Comparison of ENCODE assay signal across 16 cellular contexts in genomic region chr19:18449552-18449951, GRCh38. TPM values are rescaled to one million over a fixed set of nuclear protein-coding genes. Genes with fewer than 3 reads are reported as not detected.
A peak's percentile ranks its signal among the peaks of the same experiment; 100 is the strongest.
DNase-seq lines count a peak whose midpoint lies in the region; ATAC-seq and TF ChIP-seq lines count a peak whose summit lies in the region.
"Had no signal": no experiment of that assay in that cellular context is flagged by ENCODE, and none has a peak within 500 bp of the region (broad histone marks: within the 10 kb centered on the region; RNA-seq: fewer than 3 reads in every experiment).

No MANE protein-coding gene starts in this region.

- H3K36me3 ChIP-seq in DND-41 (ENCODE audit: insufficient read depth, low read length) (peaks cover 70% of the 10 kb centered on the region), neuronal stem cell (replicated peaks in 1 of 2; ENCODE audit: control insufficient read depth in 2 of 2, insufficient read depth in 2 of 2, low read length in 2 of 2) (peaks cover 24 to 46% of the 10 kb centered on the region in 2 donors), tibial artery (peaks cover 50 to 92% (median 65%) of the 10 kb centered on the region in 3 donors), right atrium auricular region (peaks cover 64% of the 10 kb centered on the region)

- H3K79me2 ChIP-seq in DND-41 (ENCODE audit: insufficient read depth, low read length), result no peaks in the 10 kb centered on the region

- H3K9ac ChIP-seq in DND-41 (ENCODE audit: low read depth, low read length) (no peak overlapping the region), neuronal stem cell (ENCODE audit: low read depth, low read length, poor library complexity) (peak overlapping the region; percentile 21)

- intact Hi-C loops in tibial artery (cut with DNase I; ENCODE audit: low total_unique reads), result no loop called here

- H4K91ac ChIP-seq in neuronal stem cell (ENCODE audit: low read depth, low read length, poor library complexity), result no peak overlapping the region

- H3K4me2 ChIP-seq in DND-41 (ENCODE audit: insufficient read depth, low read length) (no peak overlapping the region), neuronal stem cell (ENCODE audit: insufficient read depth, low read length, poor library complexity, severe bottlenecking) (no peak overlapping the region)

- H3K9me3 ChIP-seq in DND-41 (ENCODE audit: insufficient read depth, low read length, severe bottlenecking) (no peaks in the 10 kb centered on the region), neuronal stem cell (replicated peaks in 1 of 2; ENCODE audit: control insufficient read depth in 2 of 2, insufficient read depth in 1 of 2, low read depth in 1 of 2, low read length in 2 of 2) (no peaks in the 10 kb centered on the region), tibial artery (no peaks in the 10 kb centered on the region), right atrium auricular region (no peaks in the 10 kb centered on the region)
- H3K9me3 ChIP-seq: Caco-2 had no signal

- peak; percentile 1 for TF ChIP-seq CTCF in DND-41 (IDR thresholded peaks at IDR 0.05; ENCODE audit: borderline replicate concordance, extremely low read depth, low read length, poor library complexity, severe bottlenecking)
- TF ChIP-seq CTCF in tibial artery (IDR thresholded peaks at IDR 0.05), result no peak
- TF ChIP-seq CTCF in right atrium auricular region (IDR thresholded peaks at IDR 0.05), result no peak

- no peak overlapping the region for H3K4ac ChIP-seq in neuronal stem cell (ENCODE audit: low read length)

- no peak overlapping the region for H3K23ac ChIP-seq in neuronal stem cell (ENCODE audit: low read depth, low read length, poor library complexity)

- H2BK12ac ChIP-seq in neuronal stem cell (ENCODE audit: low read length), result no peak overlapping the region

- no peak overlapping the region for H2BK5ac ChIP-seq in neuronal stem cell (ENCODE audit: low read length)

- H3K27ac Mint-ChIP-seq in activated T-helper 17 cell treated with anti-CD3 and anti-CD28 coated beads, Interleukin-2, amount 50 U/mL, for 72 hours, result peak overlapping the region; percentile 17
- H3K27ac Mint-ChIP-seq: B cell; CD4-positive, alpha-beta T cell; H9 had no signal

- H3K27ac ChIP-seq in DND-41 (ENCODE audit: low read length) (no peak overlapping the region), neuronal stem cell (replicated peaks; ENCODE audit: low read length) (no peak overlapping the region), tibial artery (no peak overlapping the region), right atrium auricular region (no peak overlapping the region)

- H2AFZ ChIP-seq in DND-41 (ENCODE audit: low read depth, low read length) (no peak overlapping the region), neuronal stem cell (ENCODE audit: low read length) (no peak overlapping the region)

- H4K20me1 ChIP-seq in DND-41 (ENCODE audit: insufficient read depth, low read length), result peaks cover 29% of the 10 kb centered on the region

- peak overlapping the region; percentile 30 for H2BK15ac ChIP-seq in neuronal stem cell (ENCODE audit: low read length)

- H3K79me1 ChIP-seq in neuronal stem cell (ENCODE audit: low read depth, low read length), result peaks cover 3% of the 10 kb centered on the region

- DNase-seq in DND-41 (no peak), NCI-H524 treated with DMSO at 0.1 percent for 48 hours (lab: John Stamatoyannopoulos, UW) (peak; percentile 29), neuronal stem cell (ENCODE audit: low spot score) (no peak), hippocampal formation (lab: John Stamatoyannopoulos, UW) (no peak), tibial artery (no peak), right atrium auricular region (ENCODE audit: low spot score) (no peak)
- DNase-seq: C1 segment of cervical spinal cord; Caco-2; CD4-positive, alpha-beta T cell; GDM1; GOT3; H9 had no signal

- no peaks in the 10 kb centered on the region for H3K9me3 Mint-ChIP-seq in activated T-helper 17 cell treated with anti-CD3 and anti-CD28 coated beads, Interleukin-2, amount 50 U/mL, for 72 hours
- H3K9me3 Mint-ChIP-seq: CD4-positive, alpha-beta T cell; H9 had no signal

- H3K27me3 Mint-ChIP-seq in activated T-helper 17 cell treated with anti-CD3 and anti-CD28 coated beads, Interleukin-2, amount 50 U/mL, for 72 hours, result no peaks in the 10 kb centered on the region
- H3K27me3 Mint-ChIP-seq: B cell; CD4-positive, alpha-beta T cell had no signal

- no peak overlapping the region for H3K4me3 Mint-ChIP-seq in activated T-helper 17 cell treated with anti-CD3 and anti-CD28 coated beads, Interleukin-2, amount 50 U/mL, for 72 hours
- H3K4me3 Mint-ChIP-seq: B cell; CD4-positive, alpha-beta T cell; H9 had no signal

- H2AK5ac ChIP-seq in neuronal stem cell (ENCODE audit: low read depth, low read length), result peak overlapping the region; percentile 97

- no peak overlapping the region for H3K18ac ChIP-seq in neuronal stem cell (ENCODE audit: low read length)

- H3K27me3 ChIP-seq in DND-41 (ENCODE audit: insufficient read depth, low read length, poor library complexity) (no peaks in the 10 kb centered on the region), neuronal stem cell (ENCODE audit: control insufficient read depth in 3 of 3, insufficient read depth in 3 of 3, low read depth in 1 of 3, low read length in 3 of 3) (no peaks in the 10 kb centered on the region), tibial artery (no peaks in the 10 kb centered on the region), right atrium auricular region (no peaks in the 10 kb centered on the region)

- ATAC-seq in DND-41 (ENCODE audit: insufficient read depth, low read depth), result no peak
- no peak for ATAC-seq in activated T-helper 17 cell treated with anti-CD3 and anti-CD28 coated beads, Interleukin-2, amount 50 U/mL, for 72 hours (replicated peaks)

- no peaks in the 10 kb centered on the region for H3K4me1 ChIP-seq in DND-41 (ENCODE audit: insufficient read depth, low read length)
- H3K4me1 ChIP-seq in neuronal stem cell (ENCODE audit: control insufficient read depth in 2 of 2, insufficient read depth in 1 of 2, low read depth in 1 of 2, low read length in 2 of 2), result peaks cover 15 to 29% of the 10 kb centered on the region in 2 donors
- H3K4me1 ChIP-seq in tibial artery, result peaks cover 0 to 12% (median 5%) of the 10 kb centered on the region in 4 donors
- H3K4me1 ChIP-seq in right atrium auricular region, result peaks cover 0 to 11% of the 10 kb centered on the region in 2 donors

- H3K4me1 Mint-ChIP-seq in activated T-helper 17 cell treated with anti-CD3 and anti-CD28 coated beads, Interleukin-2, amount 50 U/mL, for 72 hours, result peaks cover 5% of the 10 kb centered on the region

- WGBS in neuronal stem cell (ENCODE audit: extremely low coverage in 2 of 2, insufficient read length in 2 of 2, insufficient replicate concordance in 1 of 2), 2 donors, result no CpG with 5 or more reads among the region's 14 CpGs

- H4K8ac ChIP-seq in neuronal stem cell (ENCODE audit: low read depth, low read length), result peak overlapping the region; percentile 17

- H3K36me3 Mint-ChIP-seq in activated T-helper 17 cell treated with anti-CD3 and anti-CD28 coated beads, Interleukin-2, amount 50 U/mL, for 72 hours (ENCODE audit: low read depth), result peaks cover 80% of the 10 kb centered on the region

- H3K14ac ChIP-seq in neuronal stem cell (ENCODE audit: low read length), result no peak overlapping the region

- H3K4me3 ChIP-seq in DND-41 (ENCODE audit: low read depth in 1 of 2, low read length in 2 of 2), result no peak overlapping the region
- H3K4me3 ChIP-seq in neuronal stem cell (ENCODE audit: low read length in 2 of 2), result no peak overlapping the region
- H3K4me3 ChIP-seq in tibial artery, result no peak overlapping the region
- H3K4me3 ChIP-seq in right atrium auricular region, result no peak overlapping the region

- no peak overlapping the region for H2BK120ac ChIP-seq in neuronal stem cell (ENCODE audit: low read depth, low read length)

RNA-seq across cellular contexts. Expression of gene ISYNA1, which starts 11.6 kb away (rescaled TPM):
- total RNA-seq in activated T-helper 17 cell treated with anti-CD3 and anti-CD28 coated beads, Interleukin-2, amount 50 U/mL, for 72 hours, result 10 to 100 TPM; 15.9 to 22.0 TPM
- 318 TPM for polyA plus RNA-seq in neuronal stem cell (2013, experiment 1 of 2)
- polyA plus RNA-seq in neuronal stem cell (2013, experiment 2 of 2), result 304 TPM
- 10 to 100 TPM; 24.1 to 49.4 TPM for total RNA-seq in right atrium auricular region

RNA-seq across cellular contexts. Expression of gene SSBP4, which starts 30.4 kb away (rescaled TPM):
- 100 to 1,000 TPM in 1 of 2 donors, 10 to 100 TPM in 1; 73.8 to 169 TPM for total RNA-seq in activated T-helper 17 cell treated with anti-CD3 and anti-CD28 coated beads, Interleukin-2, amount 50 U/mL, for 72 hours
- 66.8 TPM for polyA plus RNA-seq in neuronal stem cell (2013, experiment 1 of 2)
- polyA plus RNA-seq in neuronal stem cell (2013, experiment 2 of 2), result 64.3 TPM
- total RNA-seq in right atrium auricular region, result 10 to 100 TPM; 31.7 to 59.5 TPM

RNA-seq across cellular contexts. Expression of gene LRRC25, which starts 52.1 kb away (rescaled TPM):
- total RNA-seq in activated T-helper 17 cell treated with anti-CD3 and anti-CD28 coated beads, Interleukin-2, amount 50 U/mL, for 72 hours, result not detected
- 0.18 TPM for polyA plus RNA-seq in neuronal stem cell (2013, experiment 1 of 2)
- polyA plus RNA-seq in neuronal stem cell (2013, experiment 2 of 2), result 0.10 TPM
- total RNA-seq in right atrium auricular region, result 1 to 10 TPM; 2.6 to 6.8 TPM
- total RNA-seq: A172, Caco-2, Daoy, H9 had no signal
